30 cellular contexts compared by ENCODE assay signal in the genomic region with DNA sequence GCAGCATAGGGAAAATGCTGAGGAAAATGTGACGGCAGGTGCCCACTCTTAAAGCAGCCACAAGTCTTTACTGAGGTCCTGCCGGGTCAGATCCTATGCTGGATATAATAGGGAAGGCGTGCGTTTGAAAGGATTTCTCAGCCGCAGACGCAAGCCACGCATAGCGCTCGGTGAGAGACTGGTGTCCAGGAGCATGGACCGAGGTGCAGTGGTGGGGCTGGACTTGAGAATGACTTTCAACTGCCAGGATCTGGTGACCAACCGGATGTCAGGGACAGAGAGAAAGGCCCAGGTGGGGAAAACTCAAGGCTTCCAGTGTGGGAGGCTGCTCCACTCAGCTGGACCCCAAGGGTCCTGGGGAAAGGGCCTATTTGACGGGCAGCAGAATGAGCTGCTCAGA.
"Had no signal": no experiment of that assay in that cellular context is flagged by ENCODE, and none has a peak within 500 bp of the region (broad histone marks: within the 10 kb centered on the region; RNA-seq: fewer than 3 reads in every experiment).

No MANE protein-coding gene starts in this region.

- H3K9me3 ChIP-seq: ascending aorta, breast epithelium, SJCRH30 had no signal

- H3K4me1 ChIP-seq: ascending aorta had no signal

- H3K4me3 ChIP-seq: ascending aorta, breast epithelium, SJCRH30, SK-N-MC had no signal

- ATAC-seq: activated T-cell treated with anti-CD3 and anti-CD28 coated beads, Interleukin-2, amount 50 U/mL, for 72 hours; activated T-helper 17 cell treated with anti-CD3 and anti-CD28 coated beads, Interleukin-2, amount 50 U/mL, for 72 hours; Panc1 had no signal

- H3K9me3 Mint-ChIP-seq: activated B cell treated with CpG ODN at 0.5 μM for 24 hours; activated CD4-positive, alpha-beta memory T cell treated with anti-CD3 and anti-CD28 coated beads, Interleukin-2, amount 10 ng/mL, durations not matched to agents 7 days and 5 days; activated naive CD8-positive, alpha-beta T cell treated with anti-CD3 and anti-CD28 coated beads for 36 hours; activated T-cell treated with anti-CD3 and anti-CD28 coated beads, Interleukin-2, amount 50 U/mL, for 72 hours; activated T-helper 17 cell treated with anti-CD3 and anti-CD28 coated beads, Interleukin-2, amount 50 U/mL, for 72 hours; T-helper 1 cell treated with Interleukin-12 subunit alpha and Interleukin-12 subunit beta and Interleukin-4 antibody, amounts not matched to agents 30 μg/mL and 1 μg/mL, for 36 hours; T-helper 2 cell treated with Interferon-gamma antibody and Interleukin-4, amounts not matched to agents 5 μg/mL and 100 μg/mL, for 36 hours had no signal

- H3K4me1 Mint-ChIP-seq: activated B cell treated with CpG ODN at 0.5 μM for 24 hours had no signal

- H3K27me3 ChIP-seq: ascending aorta had no signal

- H3K27me3 Mint-ChIP-seq: activated naive CD8-positive, alpha-beta T cell treated with anti-CD3 and anti-CD28 coated beads for 36 hours had no signal

- H3K36me3 Mint-ChIP-seq: activated naive CD8-positive, alpha-beta T cell treated with anti-CD3 and anti-CD28 coated beads for 36 hours had no signal

- H3K27ac ChIP-seq: ascending aorta, breast epithelium, KMS-11, SJCRH30, SK-N-MC had no signal

- H3K4me3 Mint-ChIP-seq: activated B cell treated with CpG ODN at 0.5 μM for 24 hours; activated CD4-positive, alpha-beta memory T cell treated with anti-CD3 and anti-CD28 coated beads, Interleukin-2, amount 10 ng/mL, durations not matched to agents 7 days and 5 days; activated naive CD8-positive, alpha-beta T cell treated with anti-CD3 and anti-CD28 coated beads for 36 hours; activated T-cell treated with anti-CD3 and anti-CD28 coated beads, Interleukin-2, amount 50 U/mL, for 72 hours; activated T-helper 17 cell treated with anti-CD3 and anti-CD28 coated beads, Interleukin-2, amount 50 U/mL, for 72 hours; T-helper 1 cell treated with Interleukin-12 subunit alpha and Interleukin-12 subunit beta and Interleukin-4 antibody, amounts not matched to agents 30 μg/mL and 1 μg/mL, for 36 hours; T-helper 2 cell treated with Interferon-gamma antibody and Interleukin-4, amounts not matched to agents 5 μg/mL and 100 μg/mL, for 36 hours had no signal

- H3K27ac Mint-ChIP-seq: activated B cell treated with CpG ODN at 0.5 μM for 24 hours; activated CD4-positive, alpha-beta memory T cell treated with anti-CD3 and anti-CD28 coated beads, Interleukin-2, amount 10 ng/mL, durations not matched to agents 7 days and 5 days; activated naive CD8-positive, alpha-beta T cell treated with anti-CD3 and anti-CD28 coated beads for 36 hours; activated T-cell treated with anti-CD3 and anti-CD28 coated beads, Interleukin-2, amount 50 U/mL, for 72 hours; activated T-helper 17 cell treated with anti-CD3 and anti-CD28 coated beads, Interleukin-2, amount 50 U/mL, for 72 hours; T-helper 1 cell treated with Interleukin-12 subunit alpha and Interleukin-12 subunit beta and Interleukin-4 antibody, amounts not matched to agents 30 μg/mL and 1 μg/mL, for 36 hours; T-helper 2 cell treated with Interferon-gamma antibody and Interleukin-4, amounts not matched to agents 5 μg/mL and 100 μg/mL, for 36 hours had no signal

- DNase-seq: activated B cell treated with CpG ODN at 0.5 μM for 24 hours; activated CD4-positive, alpha-beta memory T cell treated with anti-CD3 and anti-CD28 coated beads, Interleukin-2, amount 10 ng/mL, durations not matched to agents 7 days and 5 days; activated CD4-positive, alpha-beta T cell treated with anti-CD3 and anti-CD28 coated beads for 1 hour; activated CD4-positive, alpha-beta T cell treated with anti-CD3 and anti-CD28 coated beads for 48 hours; activated effector memory CD4-positive, alpha-beta T cell treated with anti-CD3 and anti-CD28 coated beads, Interleukin-2, amount 50 U/mL, for 16 hours; activated naive CD4-positive, alpha-beta T cell; activated naive CD4-positive, alpha-beta T cell treated with anti-CD3 and anti-CD28 coated beads, Interleukin-2, amount 50 U/mL, for 16 hours; activated naive CD8-positive, alpha-beta T cell treated with anti-CD3 and anti-CD28 coated beads for 36 hours; activated T-cell treated with anti-CD3 and anti-CD28 coated beads, Interleukin-2, amount 50 U/mL, for 1 hour; activated T-cell treated with anti-CD3 and anti-CD28 coated beads, Interleukin-2, amount 50 U/mL, for 72 hours; amniotic stem cell; MM.1S; MV-4-11; NCI-H1092; NCI-H1436 treated with DMSO at 0.1 percent for 48 hours; NCI-H1694 treated with DMSO at 0.1 percent for 48 hours; NCI-H2029; NCI-H345; NCI-H524 treated with DMSO at 0.1 percent for 48 hours; SHP77; SJCRH30 had no signal

- FAIRE-seq: TTC549 had no signal

- H3K36me3 ChIP-seq: ascending aorta, breast epithelium, SJCRH30 had no signal
